28 cellular contexts compared by ENCODE assay signal in genomic region chr21:42285569-42286245, GRCh38. TPM values are rescaled to one million over a fixed set of nuclear protein-coding genes. Genes with fewer than 3 reads are reported as not detected.
DNase-seq lines count a peak whose midpoint lies in the region; ATAC-seq and TF ChIP-seq lines count a peak whose summit lies in the region.
"Had no signal": no experiment of that assay in that cellular context is flagged by ENCODE, and none has a peak within 500 bp of the region (broad histone marks: within the 10 kb centered on the region; RNA-seq: fewer than 3 reads in every experiment).

No MANE protein-coding gene starts in this region.

- H3K9me3 ChIP-seq in KOPT-K1 (ENCODE audit: insufficient read depth, low read length, poor library complexity, severe bottlenecking) (no peaks in the 10 kb centered on the region), lower lobe of right lung (no peaks in the 10 kb centered on the region), tibial artery (no peaks in the 10 kb centered on the region)
- H3K9me3 ChIP-seq: colonic mucosa, transverse colon had no signal

- ATAC-seq in GM19351 (IDR thresholded peaks at IDR 0.05; ENCODE audit: unreplicated experiment): peak; percentile 42
- ATAC-seq in memory B cell (ENCODE audit: low read depth): peak; percentile 62
- no peak for ATAC-seq in lower lobe of right lung
- ATAC-seq: CD8-positive, alpha-beta T cell; T-cell had no signal

- no peaks in the 10 kb centered on the region for H3K9me3 Mint-ChIP-seq in memory B cell
- H3K9me3 Mint-ChIP-seq: activated CD4-positive, alpha-beta T cell treated with anti-CD3 and anti-CD28 coated beads, Interleukin-2, amount 10 ng/mL, durations not matched to agents 7 days and 5 days; CD8-positive, alpha-beta T cell; T-cell had no signal

- no peak overlapping the region for H3K4me3 ChIP-seq in lower lobe of right lung
- no peak overlapping the region for H3K4me3 ChIP-seq in tibial artery
- H3K4me3 ChIP-seq: colonic mucosa, lung, skin epidermis, transverse colon had no signal

- DNase-seq in GM10266 (ENCODE audit: extremely low spot score) (peak; percentile 49), memory B cell (ENCODE audit: low spot score in 2 of 2) (no peak), nucleus accumbens (lab: John Stamatoyannopoulos, UW) (no peak), lower lobe of right lung (no peak), A172 (ENCODE audit: low spot score) (no peak), tibial artery (no peak)
- DNase-seq: activated CD4-positive, alpha-beta T cell treated with anti-CD3 and anti-CD28 coated beads, Interleukin-2, amount 10 ng/mL, durations not matched to agents 7 days and 5 days; activated CD8-positive, alpha-beta memory T cell treated with anti-CD3 and anti-CD28 coated beads, Interleukin-2, amount 50 U/mL, for 4 hours; activated effector memory CD4-positive, alpha-beta T cell treated with Interleukin-2 at 50 U/mL for 16 hours; CD8-positive, alpha-beta T cell; colonic mucosa; endodermal cell; GF-D8; NCI-H1092; NCI-H2029; NCI-H446; SHP77 treated with DMSO at 0.1 percent for 48 hours; stimulated activated CD4-positive, alpha-beta T cell treated with anti-CD3 and anti-CD28 coated beads, Interleukin-1b, Interleukin-23, amount 100 ng/mL, for 48 hours; stimulated activated naive CD4-positive, alpha-beta T cell treated with Interleukin-2 at 50 U/mL for 16 hours; T-cell; transverse colon had no signal

- peak overlapping the region; percentile 74 for H3K27ac Mint-ChIP-seq in memory B cell
- H3K27ac Mint-ChIP-seq: activated CD4-positive, alpha-beta T cell treated with anti-CD3 and anti-CD28 coated beads, Interleukin-2, amount 10 ng/mL, durations not matched to agents 7 days and 5 days; brain; CD8-positive, alpha-beta T cell; endodermal cell had no signal

- peak overlapping the region; percentile 56 for H3K27ac ChIP-seq in KOPT-K1 (ENCODE audit: low read depth, low read length, poor library complexity, severe bottlenecking)
- no peak overlapping the region for H3K27ac ChIP-seq in lower lobe of right lung
- H3K27ac ChIP-seq in tibial artery: no peak overlapping the region
- H3K27ac ChIP-seq: colonic mucosa, skin epidermis, transverse colon had no signal

- TF ChIP-seq CTCF in GM10266 (IDR thresholded peaks at IDR 0.05; ENCODE audit: control insufficient read depth, insufficient read depth, low read depth, missing control alignments) (no peak), lower lobe of right lung (IDR thresholded peaks at IDR 0.05) (no peak), tibial artery (IDR thresholded peaks at IDR 0.05) (no peak)

- H3K4me1 Mint-ChIP-seq in memory B cell: peaks cover 16% of the 10 kb centered on the region
- H3K4me1 Mint-ChIP-seq: activated CD4-positive, alpha-beta T cell treated with anti-CD3 and anti-CD28 coated beads, Interleukin-2, amount 10 ng/mL, durations not matched to agents 7 days and 5 days; brain; endodermal cell; T-cell had no signal

- no peaks in the 10 kb centered on the region for H3K27me3 Mint-ChIP-seq in memory B cell
- H3K27me3 Mint-ChIP-seq: activated CD4-positive, alpha-beta T cell treated with anti-CD3 and anti-CD28 coated beads, Interleukin-2, amount 10 ng/mL, durations not matched to agents 7 days and 5 days; brain; T-cell had no signal

- peaks cover 36% of the 10 kb centered on the region for H3K36me3 Mint-ChIP-seq in memory B cell

- H3K4me1 ChIP-seq in lower lobe of right lung: no peaks in the 10 kb centered on the region
- no peaks in the 10 kb centered on the region for H3K4me1 ChIP-seq in tibial artery
- H3K4me1 ChIP-seq: colonic mucosa, transverse colon had no signal

- intact Hi-C loops in lower lobe of right lung (cut with DNase I) (no loop called here), tibial artery (cut with DNase I; ENCODE audit: low total_unique reads) (no loop called here)

- H3K27me3 ChIP-seq in lower lobe of right lung (ENCODE audit: low read depth) (no peaks in the 10 kb centered on the region), tibial artery (peaks cover 0 to 7% of the 10 kb centered on the region in 2 donors)
- H3K27me3 ChIP-seq: colonic mucosa, transverse colon had no signal

- peaks cover 18% of the 10 kb centered on the region; the same call in 1 of the 2 replicates for H3K36me3 ChIP-seq in KOPT-K1 (ENCODE audit: insufficient read depth, low read length)
- peaks cover 90% of the 10 kb centered on the region for H3K36me3 ChIP-seq in lower lobe of right lung
- H3K36me3 ChIP-seq in tibial artery: peaks cover 0 to 48% (median 10%) of the 10 kb centered on the region in 3 donors
- H3K36me3 ChIP-seq: colonic mucosa had no signal

- H3K4me3 Mint-ChIP-seq in memory B cell: peak overlapping the region; percentile 40
- H3K4me3 Mint-ChIP-seq: activated CD4-positive, alpha-beta T cell treated with anti-CD3 and anti-CD28 coated beads, Interleukin-2, amount 10 ng/mL, durations not matched to agents 7 days and 5 days; brain; CD8-positive, alpha-beta T cell; endodermal cell; T-cell had no signal

RNA-seq across cellular contexts. Expression of gene TFF3, which starts 29.5 kb away (rescaled TPM):
- total RNA-seq in lower lobe of right lung: 19.0 TPM
- total RNA-seq in A172 (2014; rRNA removed; shearing (Covaris generic)): not detected in 2 replicates
- total RNA-seq: activated CD4-positive, alpha-beta T cell treated with anti-CD3 and anti-CD28 coated beads, Interleukin-2, amount 10 ng/mL, durations not matched to agents 7 days and 5 days; CD8-positive, alpha-beta T cell; fibroblast of lung; LHCN-M2 had no signal

Comparison
In these comparisons a context has a peak if more than half of its experiments do, and no peak if none do; other contexts are left out.
1. ATAC-seq: peak in GM19351 (single experiment) and memory B cell (single experiment); none in lower lobe of right lung (0 of 2).
2. RNA of gene TFF3, which starts 29.5 kb away (total RNA-seq): 19.0 TPM in lower lobe of right lung (single experiment); not detected in A172; every median in the first group is over 10 times any median in the second.